11 cellular contexts compared by ENCODE assay signal in the genomic region with DNA sequence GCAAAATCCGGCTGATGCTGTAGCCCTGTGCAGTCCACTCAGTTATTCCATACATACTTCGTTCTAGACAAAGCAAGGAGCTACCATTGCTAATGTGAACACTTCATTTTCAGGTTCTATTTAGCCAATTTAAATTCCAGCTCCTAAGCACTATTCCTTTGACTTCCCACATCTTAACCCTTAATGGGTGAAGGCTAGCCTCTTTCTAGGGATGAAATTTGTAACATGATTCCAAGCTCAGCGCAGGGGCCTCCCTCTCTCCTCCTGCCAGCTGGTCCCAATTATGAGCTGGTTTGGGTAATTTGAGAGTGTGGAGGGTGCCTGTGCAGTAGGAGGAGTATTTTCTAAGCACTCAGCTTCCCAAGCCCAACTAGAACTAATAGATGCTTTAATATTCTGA. TPM values are rescaled to one million over a fixed set of nuclear protein-coding genes. Genes with fewer than 3 reads are reported as not detected.
DNase-seq lines count a peak whose midpoint lies in the region; ATAC-seq and TF ChIP-seq lines count a peak whose summit lies in the region.
"Had no signal": no experiment of that assay in that cellular context is flagged by ENCODE, and none has a peak within 500 bp of the region (broad histone marks: within the 10 kb centered on the region; RNA-seq: fewer than 3 reads in every experiment).

No MANE protein-coding gene starts in this region.

- H3K4me3 Mint-ChIP-seq in brain: peak overlapping the region; percentile 14 to 57 (median 47)
- no peak overlapping the region for H3K4me3 Mint-ChIP-seq in osteocyte (ENCODE audit: unreplicated experiment)
- H3K4me3 Mint-ChIP-seq: dendritic cell treated with granulocyte-macrophage colony-stimulating factor and Interleukin-4, amounts not matched to agents 40 ng/mL and 50 ng/mL, for 4 days had no signal

- CTCF ChIA-PET in RWPE1 (lab: Yijun Ruan, JAX): interaction anchor here (0.8 to 1.3 kb wide), 2 partner anchors 26 to 81 kb away, joined by 3 read pairs; no protein-coding TSS in a partner anchor

- TF ChIP-seq CTCF in brain (conservative IDR thresholded peaks at IDR 0.05) (no peak), osteocyte (IDR thresholded peaks at IDR 0.05) (peak; percentile 15), RWPE1 (conservative IDR thresholded peaks at IDR 0.05; ENCODE audit: low read depth) (no peak), GM13977 (IDR thresholded peaks at IDR 0.05; ENCODE audit: extremely low read depth, insufficient read depth, missing control alignments) (no peak)

- no peak for ATAC-seq in HG03342 (IDR thresholded peaks at IDR 0.05; ENCODE audit: unreplicated experiment)

- peaks cover 57% of the 10 kb centered on the region for H3K4me1 Mint-ChIP-seq in brain
- peaks cover 53% of the 10 kb centered on the region for H3K4me1 Mint-ChIP-seq in osteocyte (ENCODE audit: unreplicated experiment)

- H3K27ac ChIP-seq in RWPE1: no peak overlapping the region

- in situ Hi-C loops in GM13977 (cut with MboI; ENCODE audit: low pct_unique_long_range_greater_than_20kb, low sequenced_read_pairs, unreplicated experiment): no loop called here

- H3K27ac Mint-ChIP-seq in brain: peak overlapping the region; percentile 82 to 97 (median 94)
- H3K27ac Mint-ChIP-seq in osteocyte (ENCODE audit: unreplicated experiment): peak overlapping the region; percentile 53

- DNase-seq in GM04504 (ENCODE audit: low read depth): peak; percentile 62
- peak; percentile 90 for DNase-seq in NCI-H2107 (lab: John Stamatoyannopoulos, UW)
- no peak for DNase-seq in osteocyte (ENCODE audit: extremely low spot score, unreplicated experiment)
- DNase-seq in RWPE1 (ENCODE audit: low spot score): no peak
- no peak for DNase-seq in anterior cingulate cortex (lab: John Stamatoyannopoulos, UW)
- DNase-seq in GM13977 (ENCODE audit: low spot score): no peak
- DNase-seq: activated CD8-positive, alpha-beta memory T cell treated with anti-CD3 and anti-CD28 coated beads, Interleukin-2, amount 50 U/mL, for 48 hours; stimulated activated CD4-positive, alpha-beta T cell treated with anti-CD3 and anti-CD28 coated beads, Interleukin-12 subunit alpha, Interleukin-12 subunit beta, amount 100 ng/mL, for 4 hours had no signal

- H3K36me3 Mint-ChIP-seq in brain (no peaks in the 10 kb centered on the region), osteocyte (ENCODE audit: unreplicated experiment) (no peaks in the 10 kb centered on the region)

- no peaks in the 10 kb centered on the region for H3K27me3 Mint-ChIP-seq in brain
- H3K27me3 Mint-ChIP-seq in osteocyte (ENCODE audit: unreplicated experiment): no peaks in the 10 kb centered on the region
- H3K27me3 Mint-ChIP-seq: dendritic cell treated with granulocyte-macrophage colony-stimulating factor and Interleukin-4, amounts not matched to agents 40 ng/mL and 50 ng/mL, for 4 days had no signal

- POLR2A ChIA-PET in RWPE1 (lab: Yijun Ruan, JAX; ENCODE audit: low non-redundant PET): no interaction called here

- H3K9me3 Mint-ChIP-seq in brain (peaks cover 0 to 4% (median 0%) of the 10 kb centered on the region in 5 experiments), osteocyte (ENCODE audit: unreplicated experiment) (no peaks in the 10 kb centered on the region)
- H3K9me3 Mint-ChIP-seq: dendritic cell treated with granulocyte-macrophage colony-stimulating factor and Interleukin-4, amounts not matched to agents 40 ng/mL and 50 ng/mL, for 4 days had no signal

RNA-seq across cellular contexts. Expression of gene PTGFRN, which starts 53.9 kb away (rescaled TPM):
- polyA plus RNA-seq in brain (ENCODE audit: insufficient read depth, low read depth, low replicate concordance): 8.7 TPM
- total RNA-seq in osteocyte: 51.1 and 52.9 TPM in 2 replicates

Comparison
In these comparisons a context has a peak if more than half of its experiments do, and no peak if none do; other contexts are left out.
1. DNase-seq: peak in GM04504 (single experiment) and NCI-H2107 (single experiment); none in osteocyte (single experiment), RWPE1 (single experiment), anterior cingulate cortex (0 of 58) and GM13977 (single experiment).